ENCODE assay signal across 16 cellular contexts in genomic region chr9:36337865-36338264, GRCh38.
A peak's percentile ranks its signal among the peaks of the same experiment; 100 is the strongest.
DNase-seq lines count a peak whose midpoint lies in the region; ATAC-seq and TF ChIP-seq lines count a peak whose summit lies in the region.
"Had no signal": no experiment of that assay in that cellular context is flagged by ENCODE, and none has a peak within 500 bp of the region (broad histone marks: within the 10 kb centered on the region; RNA-seq: fewer than 3 reads in every experiment).

No MANE protein-coding gene starts in this region.

- no peak for TF ChIP-seq POLR2A in breast epithelium (IDR thresholded peaks at IDR 0.05)

- CTCF ChIA-PET in MCF 10A (lab: Yijun Ruan, JAX) = interaction anchor here (0.7 to 9.7 kb wide), 5 partner anchors 8 to 237 kb away, joined by 3 to 54 read pairs (median 3); partner anchors contain the start of gene CLTA

- no peaks in the 10 kb centered on the region for H3K9me3 Mint-ChIP-seq in MCF 10A (ENCODE audit: unreplicated experiment)

- intact Hi-C loops in MCF 10A (cut with micrococcal nuclease) = no loop called here
- intact Hi-C loops in breast epithelium (cut with DNase I; ENCODE audit: low total_unique reads) = no loop called here
- intact Hi-C loops in left cardiac atrium (cut with DNase I) = loop anchor here in 1 of 2 donors (10.0 kb wide), 1 partner anchor 133 kb away; no protein-coding TSS in a partner anchor
- intact Hi-C loops in psoas muscle (cut with DNase I) = no loop called here

- H3K36me3 Mint-ChIP-seq in MCF 10A (ENCODE audit: insufficient read depth, unreplicated experiment) = peaks cover 59% of the 10 kb centered on the region

- POLR2A ChIA-PET in MCF 10A (lab: Yijun Ruan, JAX) = interaction anchor here (0.9 to 2.3 kb wide), 10 partner anchors 11 to 263 kb away, joined by 3 to 8 read pairs (median 6); partner anchors contain the start of genes CLTA, GNE and RNF38

- H3K9ac ChIP-seq in GM23248 = no peak overlapping the region

- no peak overlapping the region for H3K4me2 ChIP-seq in GM23248 (ENCODE audit: unreplicated experiment)

- H3K36me3 ChIP-seq in breast epithelium (no peaks in the 10 kb centered on the region), psoas muscle (ENCODE audit: insufficient read depth in 1 of 2, low read depth in 1 of 2) (peaks cover 16 to 89% of the 10 kb centered on the region in 2 donors), GM23248 (ENCODE audit: low read depth) (peaks cover 72% of the 10 kb centered on the region)

- in situ Hi-C loops in GM23248 (cut with MboI) = loop anchor here (10.0 kb wide), 1 partner anchor 93 kb away; no protein-coding TSS in a partner anchor

- peaks cover 20% of the 10 kb centered on the region for H3K4me1 Mint-ChIP-seq in MCF 10A (ENCODE audit: insufficient read depth, unreplicated experiment)

- peak; percentile 72 to 80 for ATAC-seq in left cardiac atrium
- ATAC-seq in psoas muscle = peak in 3 of 4 donors; percentile 51 to 86 (median 78)

- no peak overlapping the region for H2AFZ ChIP-seq in GM23248

- peaks cover 15% of the 10 kb centered on the region for H3F3A ChIP-seq in GM23248 (ENCODE audit: insufficient read depth)

- DNase-seq in MCF 10A (ENCODE audit: unreplicated experiment) = peak; percentile 37
- DNase-seq in breast epithelium (ENCODE audit: low spot score in 2 of 2) = no peak
- peak; percentile 51 for DNase-seq in astrocyte of the hippocampus (ENCODE audit: low read depth, low spot score)
- DNase-seq in left cardiac atrium = peak; percentile 38
- DNase-seq in psoas muscle = no peak
- no peak for DNase-seq in effector CD4-positive, alpha-beta T cell
- DNase-seq in GM23248 = no peak
- DNase-seq in DMS153 treated with DMSO at 0.1 percent for 48 hours (lab: John Stamatoyannopoulos, UW; ENCODE audit: unreplicated experiment) = no peak
- DNase-seq: amniotic stem cell, BE2C, DMS153, NCI-H510A, posterior cingulate gyrus, tibial artery had no signal

- H3K4me1 ChIP-seq in breast epithelium (no peaks in the 10 kb centered on the region), psoas muscle (no peaks in the 10 kb centered on the region), GM23248 (ENCODE audit: insufficient read depth) (no peaks in the 10 kb centered on the region)
- H3K4me1 ChIP-seq: BE2C, tibial artery had no signal

- TF ChIP-seq CTCF in MCF 10A (IDR thresholded peaks at IDR 0.05; ENCODE audit: unreplicated experiment) (no peak), breast epithelium (IDR thresholded peaks at IDR 0.05) (no peak), psoas muscle (IDR thresholded peaks at IDR 0.05) (no peak)

- H3K4me3 ChIP-seq in breast epithelium = no peak overlapping the region
- no peak overlapping the region for H3K4me3 ChIP-seq in psoas muscle
- no peak overlapping the region for H3K4me3 ChIP-seq in GM23248
- H3K4me3 ChIP-seq: coronary artery, tibial artery had no signal

- no TSS peak for BruUV-seq in MCF 10A (replicated peaks; lab: Mats Ljungman, UMichigan)

- H3K27ac ChIP-seq in breast epithelium = no peak overlapping the region
- H3K27ac ChIP-seq in psoas muscle = no peak overlapping the region
- H3K27ac ChIP-seq in GM23248 = no peak overlapping the region
- H3K27ac ChIP-seq: coronary artery, tibial artery, VCaP had no signal

- H3K79me2 ChIP-seq in GM23248 (ENCODE audit: insufficient read depth) = no peaks in the 10 kb centered on the region

- H4K20me1 ChIP-seq in GM23248 (ENCODE audit: insufficient read depth) = no peaks in the 10 kb centered on the region

- WGBS in psoas muscle, 3 donors = 86 to 91% (median 87%) methylated on average over 1 of the region's 1 CpG
- 97 to 100% methylated on average over 1 of the region's 1 CpG for WGBS in GM23248 (ENCODE audit: low coverage in 1 of 2, low lambda C conversion rate in 2 of 2, missing lambda C conversion rate in 2 of 2), 2 experiments

- no peak overlapping the region for H3K4me3 Mint-ChIP-seq in MCF 10A (ENCODE audit: unreplicated experiment)

- no peaks in the 10 kb centered on the region for H3K27me3 ChIP-seq in breast epithelium
- H3K27me3 ChIP-seq in psoas muscle (ENCODE audit: insufficient read depth in 3 of 3, low read length in 2 of 3) = no peaks in the 10 kb centered on the region
- no peaks in the 10 kb centered on the region for H3K27me3 ChIP-seq in GM23248 (replicated peaks; ENCODE audit: insufficient read depth)
- H3K27me3 ChIP-seq: BE2C, tibial artery had no signal

- H3K9me3 ChIP-seq in breast epithelium = no peaks in the 10 kb centered on the region
- no peaks in the 10 kb centered on the region for H3K9me3 ChIP-seq in psoas muscle
- H3K9me3 ChIP-seq in GM23248 (ENCODE audit: low read depth) = no peaks in the 10 kb centered on the region
- H3K9me3 ChIP-seq: BE2C, tibial artery had no signal

- H3K27me3 Mint-ChIP-seq in MCF 10A (ENCODE audit: insufficient read depth, unreplicated experiment) = no peaks in the 10 kb centered on the region

- no peaks in the 10 kb centered on the region for H3K9me2 ChIP-seq in GM23248 (ENCODE audit: insufficient read depth)

- no peak overlapping the region for H3K27ac Mint-ChIP-seq in MCF 10A (ENCODE audit: low read depth, unreplicated experiment)

Comparison
In these comparisons a context has a peak if more than half of its experiments do, and no peak if none do; other contexts are left out.
1. DNase-seq: peak in MCF 10A (single experiment), astrocyte of the hippocampus (single experiment) and left cardiac atrium (single experiment); none in breast epithelium (0 of 2), psoas muscle (0 of 2), effector CD4-positive, alpha-beta T cell (single experiment), GM23248 (single experiment) and DMS153 treated with DMSO at 0.1 percent for 48 hours (single experiment).